Comparison of ENCODE assay signal across 8 cellular contexts in the genomic region with DNA sequence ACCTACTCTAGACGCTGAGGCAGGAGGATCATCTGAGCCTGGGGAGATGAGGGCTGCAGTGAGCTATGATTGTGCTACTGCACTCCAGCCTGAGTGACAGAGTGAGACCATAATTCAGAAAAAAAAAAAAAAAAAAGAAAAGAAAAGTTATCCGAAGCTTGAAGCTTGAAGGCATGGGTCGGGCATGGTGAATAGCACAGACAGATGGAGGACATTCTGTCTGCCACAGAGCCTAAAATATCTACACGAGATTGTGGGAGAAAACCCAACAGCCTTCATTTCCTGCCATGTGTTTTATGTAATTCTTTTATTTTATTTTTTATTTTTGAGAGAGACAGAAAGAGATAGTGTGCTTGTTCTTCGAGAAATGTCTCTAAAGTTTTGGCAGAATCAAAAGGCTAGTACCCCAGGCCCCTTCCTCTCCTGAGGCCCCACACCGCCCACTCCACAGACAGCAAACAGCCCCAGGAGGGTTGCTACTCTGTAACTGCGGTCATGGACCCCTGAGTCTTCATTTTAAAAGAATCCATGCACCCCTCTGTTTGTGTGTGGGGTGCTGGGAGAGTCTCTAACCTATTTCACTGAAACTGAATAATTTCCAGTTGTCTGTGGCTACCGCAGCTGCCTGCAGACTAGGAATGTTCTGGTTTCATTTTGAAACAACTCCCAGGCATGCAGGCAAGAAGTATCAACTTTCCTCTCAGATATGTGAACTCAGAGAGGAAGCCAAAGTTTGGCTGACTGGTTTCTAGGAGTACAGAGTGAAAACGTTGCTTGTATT. TPM values are rescaled to one million over a fixed set of nuclear protein-coding genes. Genes with fewer than 3 reads are reported as not detected.
DNase-seq lines count a peak whose midpoint lies in the region; ATAC-seq, FAIRE-seq and TF ChIP-seq lines count a peak whose summit lies in the region.

No MANE protein-coding gene starts in this region.

- intact Hi-C loops in adrenal gland (cut with DNase I) = loop anchor here (10.0 kb wide), 3 partner anchors 47 to 447 kb away; no protein-coding TSS in a partner anchor
- intact Hi-C loops in kidney (cut with DNase I) = no loop called here
- intact Hi-C loops in thyroid gland (cut with DNase I) = no loop called here

- 31 to 38% (median 34%) methylated on average over 9 of the region's 9 CpGs for WGBS in adrenal gland, 4 donors
- WGBS in thyroid gland, 2 donors = 45 to 51% methylated on average over 9 of the region's 9 CpGs

- H3K27me3 ChIP-seq in adrenal gland (no peaks in the 10 kb centered on the region), thyroid gland (no peaks in the 10 kb centered on the region)

- H3K27ac ChIP-seq in adrenal gland (peak overlapping the region in 4 of 5 donors; percentile 39 to 82 (median 67)), kidney (ENCODE audit: low read depth in 2 of 2, low read length in 2 of 2) (peak overlapping the region in 1 of 2 donors; percentile 41), thyroid gland (peak overlapping the region; percentile 67 to 81 (median 79))

- no peak for TF ChIP-seq CTCF in adrenal gland (IDR thresholded peaks at IDR 0.05)
- no peak for TF ChIP-seq CTCF in kidney (IDR thresholded peaks at IDR 0.05; ENCODE audit: borderline replicate concordance, extremely low read depth, insufficient read depth)
- TF ChIP-seq CTCF in thyroid gland (IDR thresholded peaks at IDR 0.05) = no peak

- no peak for ATAC-seq in GM19023 (IDR thresholded peaks at IDR 0.05; ENCODE audit: unreplicated experiment)

- H3K9ac ChIP-seq in kidney (ENCODE audit: low read length in 2 of 2) = peak overlapping the region; percentile 21 to 46

- FAIRE-seq in kidney (lab: Jason Lieb, UNC) = peak; percentile 70

- peaks cover 27 to 42% of the 10 kb centered on the region in 2 donors for H3K4me1 ChIP-seq in adrenal gland (replicated peaks in 1 of 2)
- peaks cover 0 to 7% of the 10 kb centered on the region in 2 donors for H3K4me1 ChIP-seq in kidney (ENCODE audit: control insufficient read depth in 1 of 2, insufficient read depth in 1 of 2, low read depth in 1 of 2, low read length in 2 of 2)
- peaks cover 3 to 10% of the 10 kb centered on the region in 2 donors for H3K4me1 ChIP-seq in thyroid gland

- H3K9me3 ChIP-seq in adrenal gland (replicated peaks in 1 of 3) = no peaks in the 10 kb centered on the region
- no peaks in the 10 kb centered on the region for H3K9me3 ChIP-seq in kidney (ENCODE audit: control insufficient read depth in 1 of 2, low read length in 2 of 2)
- no peaks in the 10 kb centered on the region for H3K9me3 ChIP-seq in thyroid gland

- peak overlapping the region in 2 of 4 donors; percentile 2 to 37 for H3K4me3 ChIP-seq in adrenal gland
- H3K4me3 ChIP-seq in kidney (ENCODE audit: low read length in 2 of 2) = peak overlapping the region; percentile 36 to 40
- H3K4me3 ChIP-seq in thyroid gland (replicated peaks in 1 of 3) = no peak overlapping the region

- TF ChIP-seq POLR2A in adrenal gland (IDR thresholded peaks at IDR 0.05) (no peak), thyroid gland (IDR thresholded peaks at IDR 0.05) (no peak)

- DNase-seq in SKM-1 treated with dmso at 0.1 percent for 144 hours (lab: John Stamatoyannopoulos, UW; ENCODE audit: unreplicated experiment) (peak; percentile 17), SKM-1 (lab: John Stamatoyannopoulos, UW; ENCODE audit: unreplicated experiment) (no peak), adrenal gland (peak in 2 of 7 donors; percentile 38 to 48), kidney (no peak), thyroid gland (peak; percentile 23 to 24), ureter (ENCODE audit: low spot score) (no peak), DMS153 treated with DMSO at 0.1 percent for 48 hours (lab: John Stamatoyannopoulos, UW; ENCODE audit: unreplicated experiment) (no peak)

- H3K36me3 ChIP-seq in adrenal gland (replicated peaks in 1 of 2) (no peaks in the 10 kb centered on the region), kidney (ENCODE audit: control insufficient read depth in 1 of 2, insufficient read depth in 2 of 2, low read length in 2 of 2) (no peaks in the 10 kb centered on the region), thyroid gland (no peaks in the 10 kb centered on the region)

RNA-seq across cellular contexts. Expression of a gene that starts 38.4 kb away (rescaled TPM):
- total RNA-seq in adrenal gland = 10 to 100 TPM in 6 of 8 donors, 1 to 10 TPM in 2; 9.8 to 29.0 (median 15.2) TPM
- 10 to 100 TPM; 14.0 to 36.4 (median 20.0) TPM for polyA plus RNA-seq in adrenal gland
- total RNA-seq in kidney = 19.6 TPM
- 17.0 TPM for polyA plus RNA-seq in kidney (ENCODE audit: insufficient read depth, low read depth, low replicate concordance)
- 10 to 100 TPM; 29.1 to 49.6 (median 34.9) TPM for total RNA-seq in thyroid gland
- 11.5 TPM for total RNA-seq in ureter

Comparison
In these comparisons a context has a peak if more than half of its experiments do, and no peak if none do; other contexts are left out.
1. DNase-seq: peak in SKM-1 treated with dmso at 0.1 percent for 144 hours (single experiment) and thyroid gland (2 of 2); none in SKM-1 (single experiment), kidney (single experiment), ureter (single experiment) and DMS153 treated with DMSO at 0.1 percent for 48 hours (single experiment).
2. H3K4me3 ChIP-seq: peak in kidney (2 of 2); none in thyroid gland (0 of 3).
3. intact Hi-C loops: an anchor here in adrenal gland (10.0 kb wide); none called in kidney and thyroid gland.